In genomic region chr15:67192185-67192584, GRCh38 we compare ENCODE assay signal across 14 cellular contexts.
DNase-seq lines count a peak whose midpoint lies in the region; ATAC-seq, FAIRE-seq and TF ChIP-seq lines count a peak whose summit lies in the region.
"Had no signal": no experiment of that assay in that cellular context is flagged by ENCODE, and none has a peak within 500 bp of the region (broad histone marks: within the 10 kb centered on the region; RNA-seq: fewer than 3 reads in every experiment).

No MANE protein-coding gene starts in this region.

- H3K27me3 ChIP-seq in neural progenitor cell (no peaks in the 10 kb centered on the region), prostate gland (replicated peaks; ENCODE audit: insufficient read depth) (no peaks in the 10 kb centered on the region)

- H3K27ac ChIP-seq in neural progenitor cell (no peak overlapping the region), prostate gland (peak overlapping the region in 1 of 2 donors; percentile 52)

- H3K9ac ChIP-seq in neural progenitor cell = no peak overlapping the region
- H3K9ac ChIP-seq: SK-N-SH had no signal

- no peaks in the 10 kb centered on the region for H3K79me2 ChIP-seq in neural progenitor cell (ENCODE audit: low read depth)

- no peaks in the 10 kb centered on the region for H3K9me3 Mint-ChIP-seq in activated T-cell treated with anti-CD3 and anti-CD28 coated beads, Interleukin-2, amount 50 U/mL, for 24 hours
- H3K9me3 Mint-ChIP-seq in activated T-cell treated with anti-CD3 and anti-CD28 coated beads, Interleukin-2, amount 50 U/mL, for 4 hours = no peaks in the 10 kb centered on the region
- H3K9me3 Mint-ChIP-seq in activated T-helper 17 cell treated with anti-CD3 and anti-CD28 coated beads, Interleukin-2, amount 50 U/mL, for 72 hours = no peaks in the 10 kb centered on the region
- no peaks in the 10 kb centered on the region for H3K9me3 Mint-ChIP-seq in neural progenitor cell

- no peaks in the 10 kb centered on the region for H4K20me1 ChIP-seq in neural progenitor cell (ENCODE audit: low read depth)

- H3K4me3 ChIP-seq in neural progenitor cell (no peak overlapping the region), prostate gland (no peak overlapping the region)

- H3F3A ChIP-seq in neural progenitor cell (ENCODE audit: low read depth) = no peaks in the 10 kb centered on the region

- no peak overlapping the region for H3K4me3 Mint-ChIP-seq in activated T-cell treated with anti-CD3 and anti-CD28 coated beads, Interleukin-2, amount 50 U/mL, for 24 hours
- no peak overlapping the region for H3K4me3 Mint-ChIP-seq in activated T-cell treated with anti-CD3 and anti-CD28 coated beads, Interleukin-2, amount 50 U/mL, for 4 hours
- H3K4me3 Mint-ChIP-seq in activated T-helper 17 cell treated with anti-CD3 and anti-CD28 coated beads, Interleukin-2, amount 50 U/mL, for 72 hours = no peak overlapping the region
- H3K4me3 Mint-ChIP-seq in neural progenitor cell = no peak overlapping the region

- no peak overlapping the region for H2AFZ ChIP-seq in neural progenitor cell (replicated peaks)

- TF ChIP-seq POLR2A in GM12891 (IDR thresholded peaks at IDR 0.05; ENCODE audit: low read depth, low read length) = no peak
- no peak for TF ChIP-seq POLR2A in prostate gland (IDR thresholded peaks at IDR 0.05)

- H3K4me1 Mint-ChIP-seq in activated T-cell treated with anti-CD3 and anti-CD28 coated beads, Interleukin-2, amount 50 U/mL, for 24 hours (ENCODE audit: low read depth) = peaks cover 7% of the 10 kb centered on the region
- H3K4me1 Mint-ChIP-seq in activated T-cell treated with anti-CD3 and anti-CD28 coated beads, Interleukin-2, amount 50 U/mL, for 4 hours (ENCODE audit: low read depth) = no peaks in the 10 kb centered on the region
- H3K4me1 Mint-ChIP-seq in activated T-helper 17 cell treated with anti-CD3 and anti-CD28 coated beads, Interleukin-2, amount 50 U/mL, for 72 hours = peaks cover 18% of the 10 kb centered on the region
- no peaks in the 10 kb centered on the region for H3K4me1 Mint-ChIP-seq in neural progenitor cell

- no peak overlapping the region for H3K4me2 ChIP-seq in neural progenitor cell
- H3K4me2 ChIP-seq: SK-N-SH had no signal

- H3K36me3 ChIP-seq in neural progenitor cell (no peaks in the 10 kb centered on the region), prostate gland (no peaks in the 10 kb centered on the region)

- 90% methylated on average over 2 of the region's 2 CpGs for WGBS in prostate gland

- TF ChIP-seq CTCF in neural progenitor cell (IDR thresholded peaks at IDR 0.05) (no peak), prostate gland (IDR thresholded peaks at IDR 0.05) (no peak)

- no peak for DNase-seq in activated T-cell treated with anti-CD3 and anti-CD28 coated beads, Interleukin-2, amount 50 U/mL, for 24 hours
- no peak for DNase-seq in activated T-cell treated with anti-CD3 and anti-CD28 coated beads, Interleukin-2, amount 50 U/mL, for 4 hours
- DNase-seq in GM12891 (ENCODE audit: insufficient read length, low spot score) (no peak), neural progenitor cell (ENCODE audit: low spot score) (no peak), prostate gland (ENCODE audit: low spot score) (no peak)
- no peak for DNase-seq in effector CD4-positive, alpha-beta T cell
- DNase-seq: H7; mammary epithelial cell; NCI-H1105; NCI-H446; SK-N-SH; stimulated activated naive CD4-positive, alpha-beta T cell treated with Interleukin-2 at 50 U/mL for 16 hours had no signal

- H3K27me3 Mint-ChIP-seq in activated T-cell treated with anti-CD3 and anti-CD28 coated beads, Interleukin-2, amount 50 U/mL, for 24 hours = no peaks in the 10 kb centered on the region
- no peaks in the 10 kb centered on the region for H3K27me3 Mint-ChIP-seq in activated T-cell treated with anti-CD3 and anti-CD28 coated beads, Interleukin-2, amount 50 U/mL, for 4 hours (ENCODE audit: low read depth)
- H3K27me3 Mint-ChIP-seq in activated T-helper 17 cell treated with anti-CD3 and anti-CD28 coated beads, Interleukin-2, amount 50 U/mL, for 72 hours = no peaks in the 10 kb centered on the region
- H3K27me3 Mint-ChIP-seq in neural progenitor cell (ENCODE audit: insufficient read depth, low read depth) = peaks cover 12% of the 10 kb centered on the region

- peaks cover 95% of the 10 kb centered on the region for H3K36me3 Mint-ChIP-seq in activated T-cell treated with anti-CD3 and anti-CD28 coated beads, Interleukin-2, amount 50 U/mL, for 24 hours (ENCODE audit: low read depth)
- H3K36me3 Mint-ChIP-seq in activated T-cell treated with anti-CD3 and anti-CD28 coated beads, Interleukin-2, amount 50 U/mL, for 4 hours (ENCODE audit: insufficient read depth) = peaks cover 44% of the 10 kb centered on the region
- peaks cover 95% of the 10 kb centered on the region for H3K36me3 Mint-ChIP-seq in activated T-helper 17 cell treated with anti-CD3 and anti-CD28 coated beads, Interleukin-2, amount 50 U/mL, for 72 hours (ENCODE audit: low read depth)
- peaks cover 43% of the 10 kb centered on the region for H3K36me3 Mint-ChIP-seq in neural progenitor cell

- H3K9me3 ChIP-seq in neural progenitor cell (ENCODE audit: low read depth) = no peaks in the 10 kb centered on the region
- H3K9me3 ChIP-seq in prostate gland = no peaks in the 10 kb centered on the region
- H3K9me3 ChIP-seq: SK-N-SH had no signal

- ATAC-seq in activated T-cell treated with anti-CD3 and anti-CD28 coated beads, Interleukin-2, amount 50 U/mL, for 4 hours = no peak
- ATAC-seq in activated T-helper 17 cell treated with anti-CD3 and anti-CD28 coated beads, Interleukin-2, amount 50 U/mL, for 72 hours (replicated peaks) = no peak
- ATAC-seq in GM18511 (IDR thresholded peaks at IDR 0.05; ENCODE audit: unreplicated experiment) = no peak

- no peak for FAIRE-seq in GM12891 (lab: Jason Lieb, UNC)

- intact Hi-C loops in prostate gland (cut with DNase I) = loop anchor here (10.0 kb wide), 1 partner anchor 307 kb away; no protein-coding TSS in a partner anchor

- H3K4me1 ChIP-seq in neural progenitor cell (no peaks in the 10 kb centered on the region), prostate gland (replicated peaks) (peaks cover 3% of the 10 kb centered on the region)

- peak overlapping the region; percentile 83 for H3K27ac Mint-ChIP-seq in activated T-cell treated with anti-CD3 and anti-CD28 coated beads, Interleukin-2, amount 50 U/mL, for 24 hours
- peak overlapping the region; percentile 72 for H3K27ac Mint-ChIP-seq in activated T-helper 17 cell treated with anti-CD3 and anti-CD28 coated beads, Interleukin-2, amount 50 U/mL, for 72 hours
- H3K27ac Mint-ChIP-seq in neural progenitor cell = peak overlapping the region; percentile 51

TF ChIP-seq in GM12891, 5 proteins besides CTCF, POLR2A, EP300 and RAD21:
- peak; percentile 8; the same call in 1 of the 2 replicates for TF ChIP-seq SPI1 (IDR thresholded peaks at IDR 0.05; ENCODE audit: low read depth, low read length)
- TF ChIP-seq TAF1 (IDR thresholded peaks at IDR 0.05; ENCODE audit: low read depth, low read length) = no peak
